ENCODE assay signal across 33 cellular contexts in the genomic region with DNA sequence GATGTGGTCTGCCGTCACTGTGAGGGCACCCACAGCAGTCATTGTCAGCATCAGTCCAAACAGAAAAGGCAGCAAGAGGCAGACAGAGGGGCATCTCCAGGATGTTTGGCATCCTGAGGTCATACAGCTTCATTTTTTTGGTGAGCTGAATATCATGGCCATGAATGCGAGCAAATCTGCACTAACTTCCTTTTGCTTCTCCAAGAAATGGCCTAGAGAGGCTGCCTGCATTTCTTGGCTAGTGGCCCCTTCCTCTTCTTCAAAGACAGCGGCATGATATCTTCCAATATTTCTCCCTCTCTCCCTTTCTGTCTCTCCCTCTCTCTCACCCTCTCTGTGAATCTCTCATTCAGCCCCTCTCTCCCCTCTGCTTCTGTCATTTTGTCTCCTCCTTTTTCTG. TPM values are rescaled to one million over a fixed set of nuclear protein-coding genes. Genes with fewer than 3 reads are reported as not detected.
"Had no signal": no experiment of that assay in that cellular context is flagged by ENCODE, and none has a peak within 500 bp of the region (broad histone marks: within the 10 kb centered on the region; RNA-seq: fewer than 3 reads in every experiment).

No MANE protein-coding gene starts in this region.

- H3K9me3 Mint-ChIP-seq: activated CD8-positive, alpha-beta T cell treated with anti-CD3 and anti-CD28 coated beads for 36 hours; activated naive CD4-positive, alpha-beta T cell treated with anti-CD3 and anti-CD28 coated beads, Interleukin-2, amount 50 U/mL, for 24 hours; activated naive CD8-positive, alpha-beta T cell treated with anti-CD3 and anti-CD28 coated beads for 36 hours; activated naive CD8-positive, alpha-beta T cell treated with anti-CD3 and anti-CD28 coated beads, Interleukin-2, amount 50 U/mL, for 24 hours; activated T-helper 2 cell treated with anti-CD3 and anti-CD28 coated beads, Interferon-gamma antibody, Interleukin-2, Interleukin-4, amounts not matched to agents 10 μg/mL and 5 μg/mL and 100 μg/mL, durations not matched to agents 14 hours and 24 hours and 36 hours; T-helper 2 cell treated with Interferon-gamma antibody and Interleukin-4, amounts not matched to agents 5 μg/mL and 100 μg/mL, for 36 hours had no signal

- H3K4me1 Mint-ChIP-seq: activated B cell treated with CpG ODN at 0.5 μM for 24 hours; activated naive CD8-positive, alpha-beta T cell treated with anti-CD3 and anti-CD28 coated beads for 36 hours; activated naive CD8-positive, alpha-beta T cell treated with anti-CD3 and anti-CD28 coated beads, Interleukin-2, amount 50 U/mL, for 24 hours; T-helper 17 cell had no signal

- H3K4me1 ChIP-seq: colonic mucosa, foreskin keratinocyte had no signal

- H3K27ac Mint-ChIP-seq: activated B cell treated with CpG ODN at 0.5 μM for 24 hours; activated CD8-positive, alpha-beta T cell treated with anti-CD3 and anti-CD28 coated beads for 36 hours; activated naive CD4-positive, alpha-beta T cell treated with anti-CD3 and anti-CD28 coated beads for 36 hours; activated naive CD4-positive, alpha-beta T cell treated with anti-CD3 and anti-CD28 coated beads, Interleukin-2, amount 50 U/mL, for 24 hours; activated naive CD8-positive, alpha-beta T cell treated with anti-CD3 and anti-CD28 coated beads for 36 hours; activated naive CD8-positive, alpha-beta T cell treated with anti-CD3 and anti-CD28 coated beads, Interleukin-2, amount 50 U/mL, for 24 hours; activated T-helper 2 cell treated with anti-CD3 and anti-CD28 coated beads, Interferon-gamma antibody, Interleukin-2, Interleukin-4, amounts not matched to agents 10 μg/mL and 5 μg/mL and 100 μg/mL, durations not matched to agents 14 hours and 24 hours and 36 hours; T-helper 17 cell; T-helper 2 cell treated with Interferon-gamma antibody and Interleukin-4, amounts not matched to agents 5 μg/mL and 100 μg/mL, for 36 hours had no signal

- H3K36me3 Mint-ChIP-seq: activated naive CD4-positive, alpha-beta T cell treated with anti-CD3 and anti-CD28 coated beads, Interleukin-2, amount 50 U/mL, for 24 hours; activated naive CD8-positive, alpha-beta T cell treated with anti-CD3 and anti-CD28 coated beads for 36 hours had no signal

- H3K36me3 ChIP-seq: adrenal gland, colonic mucosa, esophagus muscularis mucosa, gastrocnemius medialis, heart left ventricle, WERI-Rb-1 had no signal

- H3K4me3 ChIP-seq: adrenal gland, body of pancreas, colonic mucosa, esophagus muscularis mucosa, gastrocnemius medialis, heart left ventricle had no signal

- H3K4me3 Mint-ChIP-seq: activated B cell treated with CpG ODN at 0.5 μM for 24 hours; activated CD8-positive, alpha-beta T cell treated with anti-CD3 and anti-CD28 coated beads for 36 hours; activated naive CD4-positive, alpha-beta T cell treated with anti-CD3 and anti-CD28 coated beads for 36 hours; activated naive CD4-positive, alpha-beta T cell treated with anti-CD3 and anti-CD28 coated beads, Interleukin-2, amount 50 U/mL, for 24 hours; activated naive CD8-positive, alpha-beta T cell treated with anti-CD3 and anti-CD28 coated beads for 36 hours; activated naive CD8-positive, alpha-beta T cell treated with anti-CD3 and anti-CD28 coated beads, Interleukin-2, amount 50 U/mL, for 24 hours; activated T-cell treated with anti-CD3 and anti-CD28 coated beads, Interleukin-2, amount 50 U/mL, for 4 hours; T-helper 17 cell; T-helper 2 cell treated with Interferon-gamma antibody and Interleukin-4, amounts not matched to agents 5 μg/mL and 100 μg/mL, for 36 hours had no signal

- DNase-seq: activated B cell treated with CpG ODN at 0.5 μM for 24 hours; activated CD4-positive, alpha-beta T cell treated with anti-CD3 and anti-CD28 coated beads for 48 hours; activated CD4-positive, alpha-beta T cell treated with anti-CD3 and anti-CD28 coated beads, Interleukin-2, amount 50 U/mL, for 1 hour; activated CD4-positive, alpha-beta T cell treated with anti-CD3 and anti-CD28 coated beads, Interleukin-2, amount 50 U/mL, for 48 hours; activated CD8-positive, alpha-beta memory T cell treated with anti-CD3 and anti-CD28 coated beads for 24 hours; activated CD8-positive, alpha-beta T cell treated with anti-CD3 and anti-CD28 coated beads for 36 hours; activated effector memory CD4-positive, alpha-beta T cell treated with anti-CD3 and anti-CD28 coated beads, Interleukin-2, amount 50 U/mL, for 16 hours; activated naive CD4-positive, alpha-beta T cell treated with anti-CD3 and anti-CD28 coated beads for 36 hours; activated naive CD8-positive, alpha-beta T cell treated with anti-CD3 and anti-CD28 coated beads for 36 hours; activated naive CD8-positive, alpha-beta T cell treated with anti-CD3 and anti-CD28 coated beads, Interleukin-2, amount 50 U/mL, for 24 hours; activated T-cell treated with anti-CD3 and anti-CD28 coated beads, Interleukin-2, amount 50 U/mL, for 4 hours; adrenal gland; amygdala; aorta; body of pancreas; caudate nucleus; colonic mucosa; effector CD8-positive, alpha-beta T cell; erythroblast; foreskin keratinocyte; gastrocnemius medialis; glutamatergic neuron; heart left ventricle; T-helper 1 cell; T-helper 17 cell; T1000; WERI-Rb-1 had no signal

- ATAC-seq: activated CD4-positive, CD25-positive, alpha-beta regulatory T cell treated with anti-CD3 and anti-CD28 coated beads, Interleukin-2, amount 50 U/mL, for 24 hours; activated CD8-positive, alpha-beta T cell treated with anti-CD3 and anti-CD28 coated beads for 36 hours; activated naive CD8-positive, alpha-beta T cell treated with anti-CD3 and anti-CD28 coated beads, Interleukin-2, amount 50 U/mL, for 24 hours; activated T-cell treated with anti-CD3 and anti-CD28 coated beads, Interleukin-2, amount 50 U/mL, for 4 hours; body of pancreas; foreskin keratinocyte; gastrocnemius medialis; heart left ventricle; T-helper 17 cell had no signal

- H3K27me3 ChIP-seq: adrenal gland, body of pancreas, colonic mucosa, gastrocnemius medialis, heart left ventricle had no signal

- H3K27me3 Mint-ChIP-seq: activated B cell treated with CpG ODN at 0.5 μM for 24 hours; activated CD8-positive, alpha-beta T cell treated with anti-CD3 and anti-CD28 coated beads for 36 hours; activated naive CD4-positive, alpha-beta T cell treated with anti-CD3 and anti-CD28 coated beads, Interleukin-2, amount 50 U/mL, for 24 hours; activated naive CD8-positive, alpha-beta T cell treated with anti-CD3 and anti-CD28 coated beads for 36 hours; activated naive CD8-positive, alpha-beta T cell treated with anti-CD3 and anti-CD28 coated beads, Interleukin-2, amount 50 U/mL, for 24 hours had no signal

- H3K27ac ChIP-seq: adrenal gland, body of pancreas, colonic mucosa, esophagus muscularis mucosa, foreskin keratinocyte, gastrocnemius medialis, heart left ventricle, WERI-Rb-1 had no signal

- H3K9me3 ChIP-seq: adrenal gland, body of pancreas, colonic mucosa, gastrocnemius medialis had no signal

RNA-seq across cellular contexts. Expression of gene FKBP6, which starts 24.8 kb away (rescaled TPM):
- total RNA-seq: activated B cell treated with CpG ODN at 0.5 μM for 24 hours; activated CD8-positive, alpha-beta T cell treated with anti-CD3 and anti-CD28 coated beads for 36 hours; activated naive CD4-positive, alpha-beta T cell treated with anti-CD3 and anti-CD28 coated beads for 36 hours; activated naive CD8-positive, alpha-beta T cell treated with anti-CD3 and anti-CD28 coated beads for 36 hours; activated T-cell treated with anti-CD3 and anti-CD28 coated beads, Interleukin-2, amount 50 U/mL, for 4 hours; activated T-helper 2 cell treated with anti-CD3 and anti-CD28 coated beads, Interferon-gamma antibody, Interleukin-2, Interleukin-4, amounts not matched to agents 10 μg/mL and 5 μg/mL and 100 μg/mL, durations not matched to agents 14 hours and 24 hours and 36 hours; aorta; body of pancreas; colonic mucosa; dermis microvascular lymphatic vessel endothelial cell; esophagus muscularis mucosa; foreskin keratinocyte; gastrocnemius medialis; heart left ventricle; T-helper 17 cell had no signal
- polyA plus RNA-seq: foreskin keratinocyte, heart left ventricle had no signal

RNA-seq across cellular contexts. Expression of gene TRIM50, which starts 24.9 kb away (rescaled TPM):
- total RNA-seq: activated B cell treated with CpG ODN at 0.5 μM for 24 hours; activated CD8-positive, alpha-beta T cell treated with anti-CD3 and anti-CD28 coated beads for 36 hours; activated naive CD4-positive, alpha-beta T cell treated with anti-CD3 and anti-CD28 coated beads for 36 hours; activated naive CD8-positive, alpha-beta T cell treated with anti-CD3 and anti-CD28 coated beads for 36 hours; activated T-cell treated with anti-CD3 and anti-CD28 coated beads, Interleukin-2, amount 50 U/mL, for 4 hours; activated T-helper 2 cell treated with anti-CD3 and anti-CD28 coated beads, Interferon-gamma antibody, Interleukin-2, Interleukin-4, amounts not matched to agents 10 μg/mL and 5 μg/mL and 100 μg/mL, durations not matched to agents 14 hours and 24 hours and 36 hours; colonic mucosa; dermis microvascular lymphatic vessel endothelial cell; foreskin keratinocyte; T-helper 17 cell had no signal
- polyA plus RNA-seq: foreskin keratinocyte had no signal
